In genomic region chr13:98858206-98858605, GRCh38 we compare ENCODE assay signal across 23 cellular contexts.
"Had no signal": no experiment of that assay in that cellular context is flagged by ENCODE, and none has a peak within 500 bp of the region (broad histone marks: within the 10 kb centered on the region; RNA-seq: fewer than 3 reads in every experiment).

No MANE protein-coding gene starts in this region.

- H3K9ac ChIP-seq: parathyroid adenoma had no signal

- H3K27me3 ChIP-seq: cardiac muscle cell, sigmoid colon, thyroid gland had no signal

- H3K27ac Mint-ChIP-seq: activated CD4-positive, alpha-beta T cell treated with anti-CD3 and anti-CD28 coated beads, Interleukin-2, amount 10 ng/mL, durations not matched to agents 7 days and 5 days; activated CD8-positive, alpha-beta memory T cell treated with anti-CD3 and anti-CD28 coated beads, Interleukin-2, amount 10 ng/mL, durations not matched to agents 7 days and 5 days; activated CD8-positive, alpha-beta T cell treated with anti-CD3 and anti-CD28 coated beads for 36 hours; activated naive CD8-positive, alpha-beta T cell treated with anti-CD3 and anti-CD28 coated beads for 36 hours; activated T-helper 17 cell treated with anti-CD3 and anti-CD28 coated beads, Interleukin-2, amount 50 U/mL, for 72 hours; mesothelial cell of epicardium; T-cell; T-helper 2 cell treated with Interferon-gamma antibody and Interleukin-4, amounts not matched to agents 5 μg/mL and 100 μg/mL, for 36 hours had no signal

- H3K4me1 Mint-ChIP-seq: nephron, T-cell had no signal

- H3K27me3 Mint-ChIP-seq: activated CD4-positive, alpha-beta T cell treated with anti-CD3 and anti-CD28 coated beads, Interleukin-2, amount 10 ng/mL, durations not matched to agents 7 days and 5 days; activated CD8-positive, alpha-beta memory T cell treated with anti-CD3 and anti-CD28 coated beads, Interleukin-2, amount 10 ng/mL, durations not matched to agents 7 days and 5 days; activated CD8-positive, alpha-beta T cell treated with anti-CD3 and anti-CD28 coated beads for 36 hours; activated naive CD8-positive, alpha-beta T cell treated with anti-CD3 and anti-CD28 coated beads for 36 hours; activated T-helper 17 cell treated with anti-CD3 and anti-CD28 coated beads, Interleukin-2, amount 50 U/mL, for 72 hours; T-cell had no signal

- H3K9me3 ChIP-seq: left ventricle myocardium inferior, sigmoid colon, thyroid gland had no signal

- H3K4me3 Mint-ChIP-seq: activated CD4-positive, alpha-beta T cell treated with anti-CD3 and anti-CD28 coated beads, Interleukin-2, amount 10 ng/mL, durations not matched to agents 7 days and 5 days; activated CD8-positive, alpha-beta memory T cell treated with anti-CD3 and anti-CD28 coated beads, Interleukin-2, amount 10 ng/mL, durations not matched to agents 7 days and 5 days; activated CD8-positive, alpha-beta T cell treated with anti-CD3 and anti-CD28 coated beads for 36 hours; activated naive CD8-positive, alpha-beta T cell treated with anti-CD3 and anti-CD28 coated beads for 36 hours; activated T-helper 17 cell treated with anti-CD3 and anti-CD28 coated beads, Interleukin-2, amount 50 U/mL, for 72 hours; mesothelial cell of epicardium; nephron; T-cell; T-helper 2 cell treated with Interferon-gamma antibody and Interleukin-4, amounts not matched to agents 5 μg/mL and 100 μg/mL, for 36 hours had no signal

- ATAC-seq: activated CD8-positive, alpha-beta memory T cell treated with anti-CD3 and anti-CD28 coated beads, Interleukin-2, amount 10 ng/mL, durations not matched to agents 7 days and 5 days; activated CD8-positive, alpha-beta T cell treated with anti-CD3 and anti-CD28 coated beads for 36 hours; activated T-helper 17 cell treated with anti-CD3 and anti-CD28 coated beads, Interleukin-2, amount 50 U/mL, for 72 hours; SK-N-SH treated with all-trans-retinoic acid at 6 μM for 48 hours; T-cell had no signal

- H3K9me3 Mint-ChIP-seq: activated CD4-positive, alpha-beta T cell treated with anti-CD3 and anti-CD28 coated beads, Interleukin-2, amount 10 ng/mL, durations not matched to agents 7 days and 5 days; activated CD8-positive, alpha-beta T cell treated with anti-CD3 and anti-CD28 coated beads for 36 hours; activated naive CD8-positive, alpha-beta T cell treated with anti-CD3 and anti-CD28 coated beads for 36 hours; activated T-helper 17 cell treated with anti-CD3 and anti-CD28 coated beads, Interleukin-2, amount 50 U/mL, for 72 hours; mesothelial cell of epicardium; nephron; T-cell; T-helper 2 cell treated with Interferon-gamma antibody and Interleukin-4, amounts not matched to agents 5 μg/mL and 100 μg/mL, for 36 hours had no signal

- H3K4me3 ChIP-seq: cardiac muscle cell, left ventricle myocardium inferior, sigmoid colon, thyroid gland had no signal

- H3K4me1 ChIP-seq: parathyroid adenoma, thyroid gland had no signal

- DNase-seq: activated CD4-positive, alpha-beta T cell treated with anti-CD3 and anti-CD28 coated beads, Interleukin-2, amount 10 ng/mL, durations not matched to agents 7 days and 5 days; activated CD4-positive, CD25-positive, alpha-beta regulatory T cell treated with anti-CD3 and anti-CD28 coated beads, Interleukin-2, amount 50 U/mL, for 72 hours; activated CD8-positive, alpha-beta memory T cell treated with anti-CD3 and anti-CD28 coated beads, Interleukin-2, amount 10 ng/mL, durations not matched to agents 7 days and 5 days; activated CD8-positive, alpha-beta T cell treated with anti-CD3 and anti-CD28 coated beads for 36 hours; activated naive CD8-positive, alpha-beta T cell treated with anti-CD3 and anti-CD28 coated beads for 36 hours; amniotic stem cell; foreskin melanocyte; hippocampal formation; left ventricle myocardium inferior; mammary epithelial cell; sigmoid colon; stimulated activated CD4-positive, alpha-beta T cell treated with anti-CD3 and anti-CD28 coated beads, Interleukin-4, amount 100 ng/mL, for 1 hour; stimulated activated naive CD4-positive, alpha-beta T cell treated with Interleukin-2 at 50 U/mL for 16 hours; T-cell; thyroid gland had no signal

- H3K79me2 ChIP-seq: parathyroid adenoma had no signal

- H2AFZ ChIP-seq: parathyroid adenoma had no signal

- H3K27ac ChIP-seq: cardiac muscle cell, left ventricle myocardium inferior, parathyroid adenoma, thyroid gland, VCaP had no signal
